8 cellular contexts compared by ENCODE assay signal in genomic region chr10:100969175-100970075, GRCh38. TPM values are rescaled to one million over a fixed set of nuclear protein-coding genes. Genes with fewer than 3 reads are reported as not detected.
DNase-seq lines count a peak whose midpoint lies in the region; ATAC-seq and TF ChIP-seq lines count a peak whose summit lies in the region.

Gene SEMA4G, plus strand, starts transcription at chr10:100969504. Its CDS starts 3,409 bp downstream, at chr10:100972913.

- peak within 1 kb of the TSS; percentile 71 for H3K4me3 ChIP-seq in HUES6 (ENCODE audit: low read depth, low read length)
- H3K4me3 ChIP-seq in WERI-Rb-1 (ENCODE audit: low read depth, low read length): peak within 1 kb of the TSS; percentile 81
- peak within 1 kb of the TSS; percentile 72 for H3K4me3 ChIP-seq in lower lobe of right lung

- H3K27me3 ChIP-seq in HUES6 (ENCODE audit: control insufficient read depth, insufficient read depth, low read length) (peaks cover 5% of the 10 kb centered on the region; the same call in 1 of the 2 replicates), WERI-Rb-1 (ENCODE audit: insufficient read depth, low read depth, severe bottlenecking) (no peaks in the 10 kb centered on the region), lower lobe of right lung (ENCODE audit: low read depth) (peaks cover 5% of the 10 kb centered on the region)

- peak within 1 kb of the TSS; percentile 56 for H3K9ac ChIP-seq in HUES6 (ENCODE audit: low read length)

- H3K4me1 Mint-ChIP-seq in stimulated activated effector memory CD8-positive, alpha-beta T cell treated with anti-CD3 and anti-CD28 coated beads, Interleukin-12 subunit alpha, Interleukin-12 subunit beta, amount 100 ng/mL, for 72 hours: peaks cover 27% of the 10 kb centered on the region

- peaks cover 6% of the 10 kb centered on the region for H3K36me3 Mint-ChIP-seq in stimulated activated effector memory CD8-positive, alpha-beta T cell treated with anti-CD3 and anti-CD28 coated beads, Interleukin-12 subunit alpha, Interleukin-12 subunit beta, amount 100 ng/mL, for 72 hours

- DNase-seq in DMS153 treated with DMSO at 0.1 percent for 48 hours (lab: John Stamatoyannopoulos, UW; ENCODE audit: unreplicated experiment): peak; percentile 17
- no peak for DNase-seq in DMS153 (lab: John Stamatoyannopoulos, UW)
- peak; percentile 75 for DNase-seq in WERI-Rb-1
- DNase-seq in dermis blood vessel endothelial cell: peak; percentile 58
- DNase-seq in lower lobe of right lung: peak; percentile 60
- DNase-seq in stimulated activated effector memory CD8-positive, alpha-beta T cell treated with anti-CD3 and anti-CD28 coated beads, Interleukin-12 subunit alpha, Interleukin-12 subunit beta, amount 100 ng/mL, for 72 hours (ENCODE audit: low spot score in 2 of 2): peak; percentile 38 to 72

- peak within 1 kb of the TSS; percentile 60 for H3K4me3 Mint-ChIP-seq in stimulated activated effector memory CD8-positive, alpha-beta T cell treated with anti-CD3 and anti-CD28 coated beads, Interleukin-12 subunit alpha, Interleukin-12 subunit beta, amount 100 ng/mL, for 72 hours

- intact Hi-C loops in lower lobe of right lung (cut with DNase I): no loop called here

- H3K9me3 Mint-ChIP-seq in stimulated activated effector memory CD8-positive, alpha-beta T cell treated with anti-CD3 and anti-CD28 coated beads, Interleukin-12 subunit alpha, Interleukin-12 subunit beta, amount 100 ng/mL, for 72 hours: no peaks in the 10 kb centered on the region

- H3K4me1 ChIP-seq in HUES6 (ENCODE audit: control insufficient read depth, insufficient read depth, low read length) (peaks cover 26% of the 10 kb centered on the region), lower lobe of right lung (peaks cover 17% of the 10 kb centered on the region)

- no peaks in the 10 kb centered on the region for H3K9me3 ChIP-seq in HUES6 (ENCODE audit: control insufficient read depth, insufficient read depth, low read depth, low read length)
- H3K9me3 ChIP-seq in WERI-Rb-1 (ENCODE audit: severe bottlenecking): no peaks in the 10 kb centered on the region
- no peaks in the 10 kb centered on the region for H3K9me3 ChIP-seq in lower lobe of right lung

- H3K27ac ChIP-seq in HUES6 (ENCODE audit: low read depth, low read length): no peak within 1 kb of the TSS
- H3K27ac ChIP-seq in WERI-Rb-1: peak within 1 kb of the TSS; percentile 50
- no peak within 1 kb of the TSS for H3K27ac ChIP-seq in lower lobe of right lung

- peak; percentile 88 for TF ChIP-seq CTCF in WERI-Rb-1 (IDR thresholded peaks at IDR 0.05; ENCODE audit: low read depth, low read length)
- peak; percentile 70 for TF ChIP-seq CTCF in lower lobe of right lung (IDR thresholded peaks at IDR 0.05)

- H3K27ac Mint-ChIP-seq in stimulated activated effector memory CD8-positive, alpha-beta T cell treated with anti-CD3 and anti-CD28 coated beads, Interleukin-12 subunit alpha, Interleukin-12 subunit beta, amount 100 ng/mL, for 72 hours: peak within 1 kb of the TSS; percentile 42

- H3K36me3 ChIP-seq in HUES6 (ENCODE audit: control insufficient read depth, insufficient read depth, low read length): 0 out of 2 replicates have a peak, but pooled peaks cover 5% of the 10 kb centered on the region
- peaks cover 9% of the 10 kb centered on the region for H3K36me3 ChIP-seq in WERI-Rb-1
- peaks cover 10% of the 10 kb centered on the region for H3K36me3 ChIP-seq in lower lobe of right lung

- ATAC-seq in lower lobe of right lung (peak; percentile 83 to 85), HG03108 (IDR thresholded peaks at IDR 0.05; ENCODE audit: unreplicated experiment) (no peak)
- ATAC-seq in stimulated activated effector memory CD8-positive, alpha-beta T cell treated with anti-CD3 and anti-CD28 coated beads, Interleukin-12 subunit alpha, Interleukin-12 subunit beta, amount 100 ng/mL, for 72 hours: peak; percentile 79

RNA-seq across cellular contexts. Expression of gene SEMA4G, which starts in this region (rescaled TPM):
- 1.9 and 2.6 TPM in 2 replicates for total RNA-seq in dermis blood vessel endothelial cell
- 5.1 TPM for total RNA-seq in lower lobe of right lung
